In genomic region chr2:181973379-181973778, GRCh38 we compare ENCODE assay signal across 24 cellular contexts.
"Had no signal": no experiment of that assay in that cellular context is flagged by ENCODE, and none has a peak within 500 bp of the region (broad histone marks: within the 10 kb centered on the region; RNA-seq: fewer than 3 reads in every experiment).

No MANE protein-coding gene starts in this region.

- H3K4me3 ChIP-seq: lower lobe of right lung, ovary, skin epidermis, stomach, thoracic aorta, tibial artery, upper lobe of right lung had no signal

- ATAC-seq: left colon; lower lobe of right lung; naive thymus-derived CD4-positive, alpha-beta T cell; natural killer cell treated with Interleukin-12 subunit alpha and Interleukin-12 subunit beta and Interleukin-15 and Interleukin-18, amount 100 ng/mL, for 72 hours; right cardiac atrium; sciatic nerve; stimulated activated naive B cell treated with anti-CD40 and anti-IgM and Interleukin-4, amounts not matched to agents 10 μg/mL and 1 μg/mL and 100 μg/mL, for 72 hours; stimulated activated naive CD8-positive, alpha-beta T cell treated with anti-CD3 and anti-CD28 coated beads, Interleukin-15, Interleukin-2, amounts not matched to agents 100 U/mL and 50 U/mL, for 24 hours; upper lobe of right lung had no signal

- H3K9me3 ChIP-seq: lower lobe of right lung, ovary, stomach, thoracic aorta, upper lobe of right lung had no signal

- H3K27ac ChIP-seq: lower lobe of right lung, ovary, stomach, thoracic aorta, tibial artery, upper lobe of right lung had no signal

- H3K36me3 ChIP-seq: lower lobe of right lung, ovary, stomach, thoracic aorta, tibial artery, upper lobe of right lung had no signal

- H3K4me1 ChIP-seq: lower lobe of right lung, tibial artery, upper lobe of right lung had no signal

- H3K27me3 ChIP-seq: ovary, stomach, tibial artery, upper lobe of right lung had no signal

- DNase-seq: head of caudate nucleus; hippocampal formation; kidney; left colon; lower lobe of right lung; mesendoderm; naive thymus-derived CD4-positive, alpha-beta T cell; ovary; retina; right cardiac atrium; stimulated activated CD4-positive, alpha-beta T cell treated with anti-CD3 and anti-CD28 coated beads, Interleukin-12 subunit alpha, Interleukin-12 subunit beta, amount 100 ng/mL, for 4 hours; stimulated activated CD4-positive, alpha-beta T cell treated with anti-CD3 and anti-CD28 coated beads, Interleukin-15, amount 100 ng/mL, for 24 hours; stimulated activated CD4-positive, alpha-beta T cell treated with anti-CD3 and anti-CD28 coated beads, Interleukin-2, amount 100 ng/mL, for 24 hours; stimulated activated CD4-positive, alpha-beta T cell treated with anti-CD3 and anti-CD28 coated beads, Interleukin-4, amount 100 ng/mL, for 1 hour; stimulated activated naive B cell treated with anti-CD40 and anti-IgM and Interleukin-4, amounts not matched to agents 10 μg/mL and 1 μg/mL and 100 μg/mL, for 72 hours; stimulated activated naive CD8-positive, alpha-beta T cell treated with anti-CD3 and anti-CD28 coated beads, Interleukin-15, Interleukin-2, amounts not matched to agents 100 U/mL and 50 U/mL, for 24 hours; stomach; tibial artery; trophoblast cell; upper lobe of right lung had no signal
